1 cellular context compared by ENCODE assay signal in genomic region chr10:23171232-23171876, GRCh38.
TF ChIP-seq lines count a peak whose summit lies in the region.

No MANE protein-coding gene starts in this region.

TF ChIP-seq in H1, 55 proteins besides CTCF, POLR2A, EP300 and RAD21:
- TF ChIP-seq BACH1 (IDR thresholded peaks at IDR 0.05; ENCODE audit: low read length) = no peak
- TF ChIP-seq SRF (IDR thresholded peaks at IDR 0.05; ENCODE audit: low read depth, low read length) = no peak
- no peak for TF ChIP-seq EZH2 (IDR thresholded peaks at IDR 0.05; ENCODE audit: low read depth, low read length, severe bottlenecking)
- TF ChIP-seq ATF2 (IDR thresholded peaks at IDR 0.05; ENCODE audit: low read length) = no peak
- no peak for TF ChIP-seq NANOG (IDR thresholded peaks at IDR 0.05; ENCODE audit: insufficient read depth, low read depth, low read length, poor library complexity, severe bottlenecking)
- peak; percentile 79 for TF ChIP-seq E2F6 (IDR thresholded peaks at IDR 0.05)
- TF ChIP-seq KDM4A (IDR thresholded peaks at IDR 0.05; ENCODE audit: low read depth, low read length, severe bottlenecking) = no peak
- TF ChIP-seq SP1 (IDR thresholded peaks at IDR 0.05; ENCODE audit: low read depth, low read length) = no peak
- no peak for TF ChIP-seq USF2 (IDR thresholded peaks at IDR 0.05; ENCODE audit: low read length)
- TF ChIP-seq HDAC6 (IDR thresholded peaks at IDR 0.05; ENCODE audit: low read depth, low read length) = no peak
- no peak for TF ChIP-seq RBBP5 (IDR thresholded peaks at IDR 0.05; ENCODE audit: borderline replicate concordance, low read depth, low read length)
- no peak for TF ChIP-seq CBX5 (IDR thresholded peaks at IDR 0.05; ENCODE audit: low read depth, low read length)
- TF ChIP-seq MAX (IDR thresholded peaks at IDR 0.05) = peak; percentile 97
- TF ChIP-seq GTF2F1 (IDR thresholded peaks at IDR 0.05; ENCODE audit: borderline replicate concordance, low read depth, low read length) = no peak
- TF ChIP-seq BRCA1 (IDR thresholded peaks at IDR 0.05; ENCODE audit: low read depth, low read length) = no peak
- TF ChIP-seq KDM5A (IDR thresholded peaks at IDR 0.05; ENCODE audit: low read length) = no peak
- no peak for TF ChIP-seq KDM1A (IDR thresholded peaks at IDR 0.05; ENCODE audit: borderline replicate concordance, low read length)
- TF ChIP-seq SAP30 (IDR thresholded peaks at IDR 0.05; ENCODE audit: insufficient read depth, insufficient replicate concordance, low read length) = peak; percentile 80
- TF ChIP-seq SIN3A (conservative IDR thresholded peaks at IDR 0.05 in 1 of 2, IDR thresholded peaks at IDR 0.05 in 1 of 2; ENCODE audit: low read depth in 1 of 2, low read length in 2 of 2) = peak; percentile 91 to 97; a peak in 3 of 4 replicates
- no peak for TF ChIP-seq BCL11A (IDR thresholded peaks at IDR 0.05; ENCODE audit: low read depth in 2 of 2, low read length in 2 of 2)
